17 cellular contexts compared by ENCODE assay signal in the genomic region with DNA sequence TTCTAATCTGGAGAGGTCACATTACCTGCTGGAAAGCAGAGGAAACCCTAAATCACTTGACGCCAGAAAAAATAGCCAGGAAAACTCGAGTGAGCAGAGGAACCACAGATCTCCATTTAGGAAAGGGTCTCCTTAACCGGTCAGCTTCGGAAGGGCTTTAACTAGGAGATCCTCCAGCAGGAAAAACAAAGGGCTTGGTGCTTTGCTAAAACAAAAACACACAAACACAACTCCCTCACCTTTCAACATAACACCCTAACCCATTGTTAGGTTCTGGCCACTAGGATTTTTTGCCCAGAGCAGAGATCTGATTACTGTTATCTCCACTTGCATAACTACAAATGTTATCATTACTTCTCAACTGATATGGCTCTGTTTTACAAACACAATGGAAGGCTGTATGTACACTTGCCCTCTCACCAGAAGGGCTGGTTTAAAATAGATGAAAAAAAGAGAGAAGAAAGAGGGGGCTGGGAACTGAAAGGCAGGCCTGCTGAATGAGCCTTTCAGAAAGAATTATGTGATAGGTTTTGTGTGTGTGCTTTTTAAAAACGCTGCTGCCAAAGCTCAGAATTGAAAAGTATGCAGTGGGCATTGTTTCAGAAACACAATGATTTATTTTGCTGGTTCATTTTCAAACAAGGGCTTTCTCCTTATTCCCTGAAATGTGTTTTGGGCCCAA.
DNase-seq lines count a peak whose midpoint lies in the region; ATAC-seq and TF ChIP-seq lines count a peak whose summit lies in the region.
"Had no signal": no experiment of that assay in that cellular context is flagged by ENCODE, and none has a peak within 500 bp of the region (broad histone marks: within the 10 kb centered on the region; RNA-seq: fewer than 3 reads in every experiment).

No MANE protein-coding gene starts in this region.

- H3K4me1 Mint-ChIP-seq in mesothelial cell of epicardium = peaks cover 33% of the 10 kb centered on the region
- no peaks in the 10 kb centered on the region for H3K4me1 Mint-ChIP-seq in T-cell
- H3K4me1 Mint-ChIP-seq: activated naive CD4-positive, alpha-beta T cell treated with anti-CD3 and anti-CD28 coated beads, Interleukin-2, amount 50 U/mL, for 24 hours had no signal

- no peak for TF ChIP-seq CTCF in mesothelial cell of epicardium (IDR thresholded peaks at IDR 0.05; ENCODE audit: unreplicated experiment)

- H3K36me3 Mint-ChIP-seq in mesothelial cell of epicardium (no peaks in the 10 kb centered on the region), T-cell (no peaks in the 10 kb centered on the region)
- H3K36me3 Mint-ChIP-seq: activated CD4-positive, alpha-beta memory T cell treated with anti-CD3 and anti-CD28 coated beads for 36 hours; activated naive CD4-positive, alpha-beta T cell treated with anti-CD3 and anti-CD28 coated beads, Interleukin-2, amount 50 U/mL, for 24 hours had no signal

- peak overlapping the region; percentile 88 for H3K27ac ChIP-seq in cingulate gyrus (ENCODE audit: low read depth, low read length)
- H3K27ac ChIP-seq in substantia nigra (ENCODE audit: low read depth, low read length, poor library complexity, severe bottlenecking) = peak overlapping the region; percentile 83
- H3K27ac ChIP-seq: prostate gland had no signal

- intact Hi-C loops in posterior vena cava (cut with DNase I) = no loop called here

- no peaks in the 10 kb centered on the region for H3K9me3 Mint-ChIP-seq in mesothelial cell of epicardium
- H3K9me3 Mint-ChIP-seq in T-cell = no peaks in the 10 kb centered on the region
- H3K9me3 Mint-ChIP-seq: activated CD4-positive, alpha-beta memory T cell treated with anti-CD3 and anti-CD28 coated beads for 36 hours; activated naive CD4-positive, alpha-beta T cell treated with anti-CD3 and anti-CD28 coated beads, Interleukin-2, amount 50 U/mL, for 24 hours; activated T-cell treated with anti-CD3 and anti-CD28 coated beads, Interleukin-2, amount 50 U/mL, for 24 hours had no signal

- peak overlapping the region; percentile 80 for H3K27ac Mint-ChIP-seq in mesothelial cell of epicardium
- no peak overlapping the region for H3K27ac Mint-ChIP-seq in T-cell
- H3K27ac Mint-ChIP-seq: activated CD4-positive, alpha-beta memory T cell treated with anti-CD3 and anti-CD28 coated beads for 36 hours; activated naive CD4-positive, alpha-beta T cell treated with anti-CD3 and anti-CD28 coated beads, Interleukin-2, amount 50 U/mL, for 24 hours; activated T-cell treated with anti-CD3 and anti-CD28 coated beads, Interleukin-2, amount 50 U/mL, for 24 hours had no signal

- H3K4me3 Mint-ChIP-seq in mesothelial cell of epicardium (no peak overlapping the region), T-cell (no peak overlapping the region)
- H3K4me3 Mint-ChIP-seq: activated CD4-positive, alpha-beta memory T cell treated with anti-CD3 and anti-CD28 coated beads for 36 hours; activated naive CD4-positive, alpha-beta T cell treated with anti-CD3 and anti-CD28 coated beads, Interleukin-2, amount 50 U/mL, for 24 hours; activated T-cell treated with anti-CD3 and anti-CD28 coated beads, Interleukin-2, amount 50 U/mL, for 24 hours had no signal

- CTCF ChIA-PET in T-cell (lab: Charles Lee) = no interaction called here

- no peaks in the 10 kb centered on the region for H3K27me3 Mint-ChIP-seq in mesothelial cell of epicardium (ENCODE audit: low read depth)
- H3K27me3 Mint-ChIP-seq in T-cell = peaks cover 0 to 8% of the 10 kb centered on the region in 2 donors
- H3K27me3 Mint-ChIP-seq: activated T-cell treated with anti-CD3 and anti-CD28 coated beads, Interleukin-2, amount 50 U/mL, for 24 hours had no signal

- POLR2A ChIA-PET in T-cell (lab: Charles Lee) = interaction anchor here in 1 of 2 donors (0.6 kb wide), 1 partner anchor 250 kb away, joined by 3 read pairs; no protein-coding TSS in a partner anchor

- no peak for ATAC-seq in T-cell (replicated peaks in 1 of 4)
- ATAC-seq: Panc1 had no signal

- DNase-seq in NCI-H2227 (lab: John Stamatoyannopoulos, UW; ENCODE audit: unreplicated experiment) (peak; percentile 50), mesothelial cell of epicardium (ENCODE audit: low spot score in 2 of 2, unreplicated experiment in 2 of 2) (no peak), substantia nigra (lab: John Stamatoyannopoulos, UW) (peak in 9 of 49 donors; percentile 2 to 35 (median 13)), DMS153 (lab: John Stamatoyannopoulos, UW) (no peak), COLO829 (ENCODE audit: low spot score) (no peak), T-cell (no peak), posterior vena cava (ENCODE audit: low spot score) (no peak)
- DNase-seq: activated CD4-positive, alpha-beta memory T cell treated with anti-CD3 and anti-CD28 coated beads for 36 hours; activated T-cell treated with anti-CD3 and anti-CD28 coated beads, Interleukin-2, amount 50 U/mL, for 24 hours; effector CD4-positive, alpha-beta T cell; H7; NCI-H1930; SW 1271 had no signal
